28 cellular contexts compared by ENCODE assay signal in the genomic region with DNA sequence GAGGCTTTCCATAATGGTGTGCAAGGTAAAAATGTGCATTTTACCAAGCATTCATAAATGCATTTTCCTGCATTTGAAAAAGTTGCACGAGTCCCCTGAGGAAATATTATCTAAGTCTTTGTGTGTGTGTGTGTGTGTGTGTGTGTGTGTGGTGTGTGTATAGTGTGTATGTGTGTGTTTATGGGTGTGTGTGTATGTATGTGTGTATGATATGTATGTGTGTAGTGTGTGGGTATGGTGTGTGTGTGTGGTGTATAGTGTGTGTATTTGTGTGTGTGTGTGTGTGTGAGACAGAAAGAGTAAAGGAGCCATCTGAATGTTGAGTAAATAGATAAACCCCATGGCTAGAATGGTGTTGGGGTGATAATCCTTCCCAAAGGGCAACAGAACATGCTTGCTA.
"Had no signal": no experiment of that assay in that cellular context is flagged by ENCODE, and none has a peak within 500 bp of the region (broad histone marks: within the 10 kb centered on the region; RNA-seq: fewer than 3 reads in every experiment).

No MANE protein-coding gene starts in this region.

- H3K4me1 Mint-ChIP-seq: stimulated activated memory B cell treated with anti-CD40 and anti-IgM and Interleukin-4, amounts not matched to agents 10 μg/mL and 1 μg/mL and 100 μg/mL, for 72 hours had no signal

- ATAC-seq: activated naive CD4-positive, alpha-beta T cell treated with anti-CD3 and anti-CD28 coated beads, Interleukin-2, amount 50 U/mL, for 72 hours; activated T-cell treated with anti-CD3 and anti-CD28 coated beads, Interleukin-2, amount 50 U/mL, for 72 hours; esophagus mucosa; heart right ventricle; left lobe of liver; psoas muscle; stimulated activated memory B cell treated with anti-CD40 and anti-IgM and Interleukin-4, amounts not matched to agents 10 μg/mL and 1 μg/mL and 100 μg/mL, for 72 hours; upper lobe of right lung had no signal

- DNase-seq: activated CD4-positive, alpha-beta T cell treated with anti-CD3 and anti-CD28 coated beads for 4 hours; activated CD4-positive, alpha-beta T cell treated with anti-CD3 and anti-CD28 coated beads, Interleukin-2, amount 50 U/mL, for 4 hours; activated naive CD4-positive, alpha-beta T cell; activated T-cell treated with anti-CD3 and anti-CD28 coated beads for 4 hours; activated T-cell treated with anti-CD3 and anti-CD28 coated beads, Interleukin-2, amount 50 U/mL, for 72 hours; central memory CD4-positive, alpha-beta T cell; foreskin fibroblast; heart right ventricle; kidney glomerular epithelial cell; mesendoderm; nucleus accumbens; pancreas; psoas muscle; stimulated activated CD4-positive, alpha-beta T cell treated with anti-CD3 and anti-CD28 coated beads, Interleukin-1b, Interleukin-23, amount 100 ng/mL, for 48 hours; stimulated activated CD4-positive, alpha-beta T cell treated with anti-CD3 and anti-CD28 coated beads, Interleukin-4, amount 100 ng/mL, for 4 hours; stimulated activated CD8-positive, alpha-beta memory T cell treated with anti-CD3 and anti-CD28 coated beads, Interleukin-4, amount 100 ng/mL, for 48 hours; tibial artery; upper lobe of right lung had no signal

- H3K9me3 Mint-ChIP-seq: activated naive CD4-positive, alpha-beta T cell treated with anti-CD3 and anti-CD28 coated beads, Interleukin-2, amount 50 U/mL, for 72 hours; activated T-cell treated with anti-CD3 and anti-CD28 coated beads, Interleukin-2, amount 50 U/mL, for 72 hours; nephron; stimulated activated memory B cell treated with anti-CD40 and anti-IgM and Interleukin-4, amounts not matched to agents 10 μg/mL and 1 μg/mL and 100 μg/mL, for 72 hours; T-helper 2 cell treated with Interferon-gamma antibody and Interleukin-4, amounts not matched to agents 5 μg/mL and 100 μg/mL, for 36 hours had no signal

- H3K27ac ChIP-seq: breast epithelium, heart right ventricle, pancreas, psoas muscle, suprapubic skin, tibial artery, upper lobe of right lung had no signal

- H3K4me3 Mint-ChIP-seq: activated T-cell treated with anti-CD3 and anti-CD28 coated beads, Interleukin-2, amount 50 U/mL, for 72 hours; nephron; stimulated activated memory B cell treated with anti-CD40 and anti-IgM and Interleukin-4, amounts not matched to agents 10 μg/mL and 1 μg/mL and 100 μg/mL, for 72 hours; T-helper 2 cell treated with Interferon-gamma antibody and Interleukin-4, amounts not matched to agents 5 μg/mL and 100 μg/mL, for 36 hours had no signal

- H3K36me3 ChIP-seq: breast epithelium, heart right ventricle, pancreas, suprapubic skin, tibial artery, upper lobe of right lung had no signal

- H3K27me3 ChIP-seq: breast epithelium, heart right ventricle, pancreas, suprapubic skin, tibial artery, upper lobe of right lung had no signal

- H3K27ac Mint-ChIP-seq: activated naive CD4-positive, alpha-beta T cell treated with anti-CD3 and anti-CD28 coated beads, Interleukin-2, amount 50 U/mL, for 72 hours; activated T-cell treated with anti-CD3 and anti-CD28 coated beads, Interleukin-2, amount 50 U/mL, for 72 hours; stimulated activated memory B cell treated with anti-CD40 and anti-IgM and Interleukin-4, amounts not matched to agents 10 μg/mL and 1 μg/mL and 100 μg/mL, for 72 hours; T-helper 2 cell treated with Interferon-gamma antibody and Interleukin-4, amounts not matched to agents 5 μg/mL and 100 μg/mL, for 36 hours had no signal

- H3K36me3 Mint-ChIP-seq: activated naive CD4-positive, alpha-beta T cell treated with anti-CD3 and anti-CD28 coated beads, Interleukin-2, amount 50 U/mL, for 72 hours; stimulated activated memory B cell treated with anti-CD40 and anti-IgM and Interleukin-4, amounts not matched to agents 10 μg/mL and 1 μg/mL and 100 μg/mL, for 72 hours had no signal

- H3K4me3 ChIP-seq: breast epithelium, heart right ventricle, lung, pancreas, psoas muscle, smooth muscle cell, suprapubic skin, tibial artery, upper lobe of right lung had no signal

- H3K4me1 ChIP-seq: breast epithelium, heart right ventricle, psoas muscle, suprapubic skin, tibial artery, upper lobe of right lung had no signal

- H3K9me3 ChIP-seq: breast epithelium, heart right ventricle, pancreas, psoas muscle, suprapubic skin, tibial artery, upper lobe of right lung had no signal

- H3K4me2 ChIP-seq: smooth muscle cell had no signal
